8 cellular contexts compared by ENCODE assay signal in genomic region chr12:100827901-100828520, GRCh38. TPM values are rescaled to one million over a fixed set of nuclear protein-coding genes. Genes with fewer than 3 reads are reported as not detected.
DNase-seq lines count a peak whose midpoint lies in the region; ATAC-seq and TF ChIP-seq lines count a peak whose summit lies in the region.

No MANE protein-coding gene starts in this region.

- H3K9me3 ChIP-seq in gastroesophageal sphincter: no peaks in the 10 kb centered on the region

- no peak for TF ChIP-seq POLR2A in gastroesophageal sphincter (IDR thresholded peaks at IDR 0.05)

- POLR2A ChIA-PET in RWPE1 (lab: Yijun Ruan, JAX; ENCODE audit: low non-redundant PET): no interaction called here

- H3K27me3 ChIP-seq in gastroesophageal sphincter: no peaks in the 10 kb centered on the region

- H3K4me1 ChIP-seq in gastroesophageal sphincter: no peaks in the 10 kb centered on the region

- CTCF ChIA-PET in RWPE1 (lab: Yijun Ruan, JAX): interaction anchor here (1.0 kb wide), 1 partner anchor 496 kb away, joined by 6 read pairs; no protein-coding TSS in a partner anchor

- DNase-seq in NCI-H82 (lab: John Stamatoyannopoulos, UW) (peak; percentile 72), NCI-H82 treated with DMSO at 0.1 percent for 48 hours (lab: John Stamatoyannopoulos, UW; ENCODE audit: unreplicated experiment) (no peak), RWPE1 (ENCODE audit: low spot score) (peak; percentile 41), mesenteric fat pad (ENCODE audit: low spot score) (no peak)
- DNase-seq in activated CD8-positive, alpha-beta memory T cell treated with anti-CD3 and anti-CD28 coated beads for 24 hours: no peak

- peak; percentile 81 for TF ChIP-seq RAD21 in Ishikawa (IDR thresholded peaks at IDR 0.05; ENCODE audit: low read depth)

- no peaks in the 10 kb centered on the region for H3K36me3 ChIP-seq in gastroesophageal sphincter

- 41 to 60% methylated on average over 4 of the region's 4 CpGs for WGBS in gastroesophageal sphincter (ENCODE audit: low coverage in 1 of 2), 2 donors

- H3K27ac ChIP-seq in RWPE1: no peak overlapping the region
- no peak overlapping the region for H3K27ac ChIP-seq in gastroesophageal sphincter

- TF ChIP-seq EP300 in Ishikawa (IDR thresholded peaks at IDR 0.05; ENCODE audit: borderline replicate concordance): no peak
- TF ChIP-seq EP300 in gastroesophageal sphincter (IDR thresholded peaks at IDR 0.05): no peak

- H3K4me3 ChIP-seq in gastroesophageal sphincter: no peak overlapping the region

- no peak for ATAC-seq in gastroesophageal sphincter
- no peak for ATAC-seq in GM18511 (IDR thresholded peaks at IDR 0.05; ENCODE audit: unreplicated experiment)

- peak; percentile 61 for TF ChIP-seq CTCF in RWPE1 (conservative IDR thresholded peaks at IDR 0.05; ENCODE audit: low read depth)
- peak in 3 of 4 experiments; percentile 18 to 45 (median 38) for TF ChIP-seq CTCF in gastroesophageal sphincter (IDR thresholded peaks at IDR 0.05)

TF ChIP-seq in Ishikawa, 13 proteins besides CTCF, POLR2A, EP300 and RAD21:
- TF ChIP-seq TAF1 (IDR thresholded peaks at IDR 0.05; ENCODE audit: low read depth): no peak
- no peak for TF ChIP-seq REST (IDR thresholded peaks at IDR 0.05; ENCODE audit: low read depth)
- TF ChIP-seq TEAD4 (IDR thresholded peaks at IDR 0.05): no peak
- no peak for TF ChIP-seq MAX (IDR thresholded peaks at IDR 0.05)
- TF ChIP-seq NFIC (IDR thresholded peaks at IDR 0.05): no peak
- no peak for TF ChIP-seq FOXM1 (IDR thresholded peaks at IDR 0.05; ENCODE audit: borderline replicate concordance, low read depth)
- no peak for TF ChIP-seq CREB1 (IDR thresholded peaks at IDR 0.05; ENCODE audit: low read depth)
- no peak for TF ChIP-seq ZBTB7A (IDR thresholded peaks at IDR 0.05; ENCODE audit: low read depth)
- TF ChIP-seq EGR1 (IDR thresholded peaks at IDR 0.05): no peak
- no peak for TF ChIP-seq YY1 (IDR thresholded peaks at IDR 0.05; ENCODE audit: low read depth)
- TF ChIP-seq USF1 (IDR thresholded peaks at IDR 0.05): no peak
- no peak for TF ChIP-seq TCF12 (IDR thresholded peaks at IDR 0.05; ENCODE audit: low read depth)
- TF ChIP-seq CEBPB (IDR thresholded peaks at IDR 0.05): no peak

RNA-seq across cellular contexts. Expression of gene ANO4, which starts 33.4 kb away (rescaled TPM):
- total RNA-seq in gastroesophageal sphincter (under 1 TPM in 3 of 4 donors, not detected in 1; 0.08 to 0.30 (median 0.13) TPM), mesenteric fat pad (0.77 TPM)

Comparison
In these comparisons a context has a peak if more than half of its experiments do, and no peak if none do; other contexts are left out.
1. DNase-seq: peak in NCI-H82 (single experiment) and RWPE1 (single experiment); none in NCI-H82 treated with DMSO at 0.1 percent for 48 hours (single experiment), activated CD8-positive, alpha-beta memory T cell treated with anti-CD3 and anti-CD28 coated beads for 24 hours (single experiment) and mesenteric fat pad (single experiment).